1 cellular context compared by ENCODE assay signal in the genomic region with DNA sequence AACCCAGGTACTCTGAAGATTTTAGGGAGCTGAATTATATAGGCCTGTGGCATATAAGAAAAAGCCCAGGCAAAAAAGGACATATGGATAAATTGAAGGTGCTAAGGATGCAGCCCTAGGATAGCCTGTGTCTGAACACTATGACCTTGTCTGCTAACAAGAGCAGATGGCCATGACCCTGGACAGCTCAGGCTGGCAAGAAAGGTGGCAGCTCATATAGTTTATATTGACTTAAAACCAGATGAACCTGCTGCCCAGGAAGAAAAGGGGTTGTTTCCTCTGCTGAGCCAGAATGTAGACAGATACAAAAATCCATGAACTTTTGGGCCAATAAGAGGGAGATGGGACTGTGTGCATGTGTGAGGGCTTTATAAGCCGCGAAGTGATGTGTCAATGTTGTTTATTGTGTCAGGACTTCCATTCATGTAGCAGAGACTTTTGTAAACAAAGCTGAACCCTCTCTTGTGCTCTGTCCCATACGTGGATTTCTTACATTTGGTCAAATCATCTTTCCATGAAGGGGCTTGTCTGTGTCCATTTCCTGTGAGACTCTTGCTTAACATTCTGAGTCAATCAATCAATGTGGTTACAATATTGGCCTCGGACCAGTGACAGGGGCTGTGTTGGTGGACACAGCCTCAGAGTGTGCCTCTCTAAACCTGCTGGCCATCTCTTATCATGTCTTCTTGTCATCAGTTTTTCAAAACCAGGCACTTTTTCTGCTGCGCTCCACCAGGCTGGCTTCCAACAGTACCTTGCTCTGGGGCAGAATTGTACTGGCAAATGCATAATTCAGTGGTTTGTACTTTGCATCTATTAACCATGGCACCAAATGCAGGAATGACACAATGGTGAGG.
TF ChIP-seq lines count a peak whose summit lies in the region.

No MANE protein-coding gene starts in this region.

TF ChIP-seq in HepG2, 621 proteins besides CTCF, POLR2A, EP300 and RAD21 (continued from another document):
- TF ChIP-seq ZHX2 (IDR thresholded peaks at IDR 0.05; ENCODE audit: low read depth) = no peak
- TF ChIP-seq ZHX2 (CRISPR knock-in tag; IDR thresholded peaks at IDR 0.05; ENCODE audit: borderline replicate concordance) = no peak
- no peak for TF ChIP-seq POLR2AphosphoS2 (IDR thresholded peaks at IDR 0.05; ENCODE audit: low read depth, low read length)
- peak; percentile 44 for TF ChIP-seq SALL1 (CRISPR knock-in tag; IDR thresholded peaks at IDR 0.05)
- no peak for TF ChIP-seq BHLHE40 (IDR thresholded peaks at IDR 0.05; ENCODE audit: low read length)
- TF ChIP-seq, protein P1, sequence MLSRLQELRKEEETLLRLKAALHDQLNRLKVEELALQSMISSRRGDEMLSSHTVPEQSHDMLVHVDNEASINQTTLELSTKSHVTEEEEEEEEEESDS (CRISPR knock-in tag; IDR thresholded peaks at IDR 0.05; ENCODE audit: borderline replicate concordance) = no peak
- no peak for TF ChIP-seq PAX8 (CRISPR knock-in tag; IDR thresholded peaks at IDR 0.05; ENCODE audit: borderline replicate concordance)
- no peak for TF ChIP-seq E2F1 (CRISPR knock-in tag; IDR thresholded peaks at IDR 0.05)
- no peak for TF ChIP-seq SOX13 (IDR thresholded peaks at IDR 0.05)
- peak in 1 of 2 experiments; percentile 28; a peak in 1 of 4 replicates for TF ChIP-seq SOX13 (CRISPR knock-in tag; conservative IDR thresholded peaks at IDR 0.05 in 1 of 2, IDR thresholded peaks at IDR 0.05 in 1 of 2)
- TF ChIP-seq MZF1 (CRISPR knock-in tag; IDR thresholded peaks at IDR 0.05; ENCODE audit: borderline replicate concordance) = no peak
- no peak for TF ChIP-seq KDM2A (CRISPR knock-in tag; IDR thresholded peaks at IDR 0.05; ENCODE audit: borderline replicate concordance, low read depth)
- TF ChIP-seq ZNF703 (CRISPR knock-in tag; IDR thresholded peaks at IDR 0.05; ENCODE audit: borderline replicate concordance) = no peak
- no peak for TF ChIP-seq ZNF713 (CRISPR knock-in tag; IDR thresholded peaks at IDR 0.05)
- TF ChIP-seq FOXP4 (CRISPR knock-in tag; IDR thresholded peaks at IDR 0.05) = peak; percentile 31; the same call in 1 of the 2 replicates
